ENCODE assay signal across 8 cellular contexts in genomic region chr7:22726849-22727792, GRCh38. TPM values are rescaled to one million over a fixed set of nuclear protein-coding genes. Genes with fewer than 3 reads are reported as not detected.
A peak's percentile ranks its signal among the peaks of the same experiment; 100 is the strongest.
DNase-seq lines count a peak whose midpoint lies in the region; ATAC-seq and TF ChIP-seq lines count a peak whose summit lies in the region.

TSS of gene IL6 (plus strand) at chr7:22727200. CDS start at chr7:22727263, 63 bp downstream.

- ATAC-seq in left colon (peak; percentile 34), HG03135 (IDR thresholded peaks at IDR 0.05; ENCODE audit: unreplicated experiment) (no peak), HG02571 (IDR thresholded peaks at IDR 0.05; ENCODE audit: unreplicated experiment) (no peak)

- in situ Hi-C loops in SK-MEL-5 (cut with HindIII; ENCODE audit: low pct_unique_long_range_greater_than_20kb, low sequenced_read_pairs): no loop called here

- peak within 1 kb of the TSS; percentile 13 for H3K27ac ChIP-seq in colonic mucosa

- no peaks in the 10 kb centered on the region for H3K9me3 ChIP-seq in colonic mucosa

- no peaks in the 10 kb centered on the region for H3K36me3 ChIP-seq in colonic mucosa

- H3K4me3 ChIP-seq in colonic mucosa: no peak within 1 kb of the TSS

- H3K27me3 ChIP-seq in colonic mucosa: peaks cover 5% of the 10 kb centered on the region

- intact Hi-C loops in colonic mucosa (cut with DNase I): loop anchor here (5.0 kb wide), 2 partner anchors 165 to 340 kb away; no protein-coding TSS in a partner anchor
- intact Hi-C loops in left colon (cut with DNase I, micrococcal nuclease): loop anchor here in 1 of 2 donors (5.0 kb wide), 1 partner anchor 165 kb away; no protein-coding TSS in a partner anchor

- peak; percentile 3 for TF ChIP-seq CTCF in colonic mucosa (IDR thresholded peaks at IDR 0.05)

- H3K9ac ChIP-seq in colonic mucosa (ENCODE audit: low read depth in 2 of 2, low read length in 2 of 2): no peak within 1 kb of the TSS

- no peaks in the 10 kb centered on the region for H3K4me1 ChIP-seq in colonic mucosa

- DNase-seq in D341Med (ENCODE audit: low spot score): peak; percentile 83
- peak; percentile 94 for DNase-seq in LHCN-M2 (ENCODE audit: low read depth)
- peak; percentile 95 for DNase-seq in SK-MEL-5 (ENCODE audit: low read depth, low spot score)
- DNase-seq in colonic mucosa: peak; percentile 50
- DNase-seq in left colon: peak; percentile 51 to 62
- DNase-seq in stimulated activated CD4-positive, alpha-beta T cell treated with anti-CD3 and anti-CD28 coated beads, Interleukin-4, amount 100 ng/mL, for 1 hour: peak; percentile 23

RNA-seq across cellular contexts. Expression of gene IL6, which starts in this region (rescaled TPM):
- total RNA-seq in LHCN-M2 (2014; rRNA removed) (1.7 TPM in 1 of 2 replicates, not detected in the other), colonic mucosa (under 1 TPM in 1 of 2 donors, not detected in 1; 0.77 TPM), left colon (under 1 TPM; 0.34 to 0.76 TPM)
- 1.9 TPM for polyA plus RNA-seq in LHCN-M2 (2012)
- total RNA-seq in SK-MEL-5 (2014; rRNA removed; shearing (Covaris generic)): 20.5 and 27.7 TPM in 2 replicates
- polyA plus RNA-seq in SK-MEL-5 (2015; cell fraction: cytosol; rRNA removed): 26.6 and 33.5 TPM in 2 replicates
- polyA plus RNA-seq in SK-MEL-5 (2015; cell fraction: nucleus; rRNA removed): 67.5 and 104 TPM in 2 replicates

Comparison
In these comparisons a context has a peak if more than half of its experiments do, and no peak if none do; other contexts are left out.
1. Peak in DNase-seq and H3K27ac ChIP-seq in colonic mucosa; RNA of the gene not detected or under 1 TPM.
2. Peak in DNase-seq and ATAC-seq in left colon; RNA of the gene not detected or under 1 TPM.
3. DNase-seq: peak in every context shown above with its lines; median percentile 95 in SK-MEL-5; 94 in LHCN-M2; 83 in D341Med; 56 in left colon; 50 in colonic mucosa; 23 in stimulated activated CD4-positive, alpha-beta T cell treated with anti-CD3 and anti-CD28 coated beads, Interleukin-4, amount 100 ng/mL, for 1 hour.